8 cellular contexts compared by ENCODE assay signal in genomic region chr14:35342160-35343010, GRCh38. TPM values are rescaled to one million over a fixed set of nuclear protein-coding genes. Genes with fewer than 3 reads are reported as not detected.
DNase-seq lines count a peak whose midpoint lies in the region; ATAC-seq and TF ChIP-seq lines count a peak whose summit lies in the region.

No MANE protein-coding gene starts in this region.

- H3K4me3 Mint-ChIP-seq in Caco-2 (ENCODE audit: unreplicated experiment), result no peak overlapping the region

- H3K9me3 Mint-ChIP-seq in Caco-2 (ENCODE audit: unreplicated experiment), result no peaks in the 10 kb centered on the region

- no peaks in the 10 kb centered on the region for H3K27me3 ChIP-seq in dorsolateral prefrontal cortex
- H3K27me3 ChIP-seq in H7 (ENCODE audit: control insufficient read depth, insufficient read depth, low read length), result no peaks in the 10 kb centered on the region
- no peaks in the 10 kb centered on the region for H3K27me3 ChIP-seq in Caco-2 (replicated peaks; ENCODE audit: control insufficient read depth, insufficient read depth, low read length)

- ATAC-seq in mucosa of descending colon, result peak; percentile 3

- H3K36me3 ChIP-seq in mucosa of descending colon (ENCODE audit: low read depth), result no peaks in the 10 kb centered on the region
- H3K36me3 ChIP-seq in H7 (replicated peaks; ENCODE audit: control insufficient read depth, insufficient read depth, low read length), result no peaks in the 10 kb centered on the region
- H3K36me3 ChIP-seq in Caco-2 (ENCODE audit: control insufficient read depth, insufficient read depth, low read length), result no peaks in the 10 kb centered on the region

- peak; percentile 3 for DNase-seq in NCI-H82 (lab: John Stamatoyannopoulos, UW)
- DNase-seq in NCI-H82 treated with DMSO at 0.1 percent for 48 hours (lab: John Stamatoyannopoulos, UW; ENCODE audit: unreplicated experiment), result no peak
- DNase-seq in dorsolateral prefrontal cortex, result peak in 4 of 10 donors; percentile 10 to 52 (median 40)
- peak in 1 of 3 donors; percentile 45 for DNase-seq in mucosa of descending colon
- peak; percentile 69 for DNase-seq in ureter (ENCODE audit: low spot score)
- no peak for DNase-seq in H7
- DNase-seq in GDM1 (lab: John Stamatoyannopoulos, UW), result no peak
- no peak for DNase-seq in Caco-2

- CTCF ChIA-PET in Caco-2 (lab: Charles Lee), result no interaction called here

- H3K27ac ChIP-seq in dorsolateral prefrontal cortex, result peak overlapping the region; percentile 70 to 98 (median 95)

- intact Hi-C loops in dorsolateral prefrontal cortex (cut with DNase I) (loop anchor here (5.0 kb wide), 1 partner anchor 45 kb away; no protein-coding TSS in a partner anchor), mucosa of descending colon (cut with DNase I, micrococcal nuclease) (loop anchor here in 1 of 2 donors (5.0 kb wide), 1 partner anchor 60 kb away; the partner anchor contains the start of gene NFKBIA), Caco-2 (cut with micrococcal nuclease; ENCODE audit: unreplicated experiment) (no loop called here)

- POLR2A ChIA-PET in Caco-2 (lab: Charles Lee), result no interaction called here

- TF ChIP-seq CTCF in dorsolateral prefrontal cortex (IDR thresholded peaks at IDR 0.05 in 54 of 56, conservative IDR thresholded peaks at IDR 0.05 in 2 of 56; ENCODE audit: low read depth in 1 of 56, partially characterized antibody in 56 of 56) (peak in 1 of 56 donors; percentile 3), mucosa of descending colon (IDR thresholded peaks at IDR 0.05) (no peak), Caco-2 (IDR thresholded peaks at IDR 0.05; ENCODE audit: insufficient read depth in 1 of 2, low read depth in 1 of 2, low read length in 1 of 2, severe bottlenecking in 1 of 2, unreplicated experiment in 1 of 2) (no peak)

- H3K9me3 ChIP-seq in mucosa of descending colon (no peaks in the 10 kb centered on the region), Caco-2 (no peaks in the 10 kb centered on the region)

- H3K36me3 Mint-ChIP-seq in Caco-2 (ENCODE audit: insufficient read depth, unreplicated experiment), result no peaks in the 10 kb centered on the region

- peaks cover 4% of the 10 kb centered on the region for H3K4me1 Mint-ChIP-seq in Caco-2 (ENCODE audit: low read depth, unreplicated experiment)

- H3K27me3 Mint-ChIP-seq in Caco-2 (ENCODE audit: insufficient read depth, unreplicated experiment), result no peaks in the 10 kb centered on the region

- H3K27ac Mint-ChIP-seq in Caco-2 (ENCODE audit: unreplicated experiment), result no peak overlapping the region

- H3K4me3 ChIP-seq in dorsolateral prefrontal cortex, result peak overlapping the region in 56 of 59 donors; percentile 0 to 60 (median 38)
- no peak overlapping the region for H3K4me3 ChIP-seq in mucosa of descending colon
- H3K4me3 ChIP-seq in H7 (ENCODE audit: insufficient read depth, low read depth, low read length), result no peak overlapping the region
- H3K4me3 ChIP-seq in Caco-2 (ENCODE audit: low read depth, low read length), result no peak overlapping the region

- no TSS peak for BruUV-seq in Caco-2 (replicated peaks; lab: Mats Ljungman, UMichigan)

- peaks cover 55% of the 10 kb centered on the region for H3K4me1 ChIP-seq in mucosa of descending colon (ENCODE audit: low read depth)
- peaks cover 14% of the 10 kb centered on the region for H3K4me1 ChIP-seq in Caco-2

RNA-seq across cellular contexts. Expression of gene PSMA6, which starts 50.2 kb away (rescaled TPM):
- total RNA-seq in dorsolateral prefrontal cortex (100 to 1,000 TPM in 75 of 120 experiments, 10 to 100 TPM in 45; 60.5 to 148 (median 104) TPM), mucosa of descending colon (100 to 1,000 TPM; 130 to 183 (median 159) TPM), ureter (173 TPM), Caco-2 (2022) (246 and 247 TPM in 2 replicates)
- 206 and 232 TPM in 2 replicates for total RNA-seq in H7 (2014; rRNA removed; shearing (Covaris generic))

Comparison
In these comparisons a context has a peak if more than half of its experiments do, and no peak if none do; other contexts are left out.
1. DNase-seq: peak in NCI-H82 (single experiment) and ureter (single experiment); none in NCI-H82 treated with DMSO at 0.1 percent for 48 hours (single experiment), H7 (single experiment), GDM1 (single experiment) and Caco-2 (0 of 2).
2. H3K4me3 ChIP-seq: peak in dorsolateral prefrontal cortex (56 of 59); none in mucosa of descending colon (single experiment), H7 (single experiment) and Caco-2 (single experiment).